ENCODE assay signal across 1 cellular context in genomic region chr11:108003623-108004022, GRCh38.
TF ChIP-seq lines count a peak whose summit lies in the region.

No MANE protein-coding gene starts in this region.

TF ChIP-seq in A549, 52 proteins besides CTCF, POLR2A, EP300 and RAD21 (continued from another document):
- no peak for TF ChIP-seq BHLHE40 (IDR thresholded peaks at IDR 0.05; ENCODE audit: low read depth, low read length)
